Comparison of ENCODE assay signal across 18 cellular contexts in genomic region chr6:41757931-41758640, GRCh38. TPM values are rescaled to one million over a fixed set of nuclear protein-coding genes. Genes with fewer than 3 reads are reported as not detected.
DNase-seq lines count a peak whose midpoint lies in the region; ATAC-seq lines count a peak whose summit lies in the region.
"Had no signal": no experiment of that assay in that cellular context is flagged by ENCODE, and none has a peak within 500 bp of the region (broad histone marks: within the 10 kb centered on the region; RNA-seq: fewer than 3 reads in every experiment).

No MANE protein-coding gene starts in this region.

- H3K27me3 Mint-ChIP-seq in activated T-cell treated with anti-CD3 and anti-CD28 coated beads, Interleukin-2, amount 50 U/mL, for 24 hours = no peaks in the 10 kb centered on the region
- H3K27me3 Mint-ChIP-seq: CD4-positive, alpha-beta T cell had no signal

- ATAC-seq in stimulated activated effector memory CD8-positive, alpha-beta T cell treated with anti-CD3 and anti-CD28 coated beads, Interleukin-12 subunit alpha, Interleukin-12 subunit beta, amount 100 ng/mL, for 72 hours = peak; percentile 35
- ATAC-seq in left ventricle myocardium superior = no peak
- ATAC-seq: GM12878 had no signal

- intact Hi-C loops in left ventricle myocardium superior (cut with micrococcal nuclease) = no loop called here

- no peak overlapping the region for H3K27ac Mint-ChIP-seq in activated T-cell treated with anti-CD3 and anti-CD28 coated beads, Interleukin-2, amount 50 U/mL, for 24 hours
- no peak overlapping the region for H3K27ac Mint-ChIP-seq in stimulated activated effector memory CD8-positive, alpha-beta T cell treated with anti-CD3 and anti-CD28 coated beads, Interleukin-12 subunit alpha, Interleukin-12 subunit beta, amount 100 ng/mL, for 72 hours
- H3K27ac Mint-ChIP-seq: activated naive CD8-positive, alpha-beta T cell treated with anti-CD3 and anti-CD28 coated beads, Interleukin-2, amount 10 ng/mL, durations not matched to agents 7 days and 5 days; CD4-positive, alpha-beta T cell had no signal

- no peak overlapping the region for H3K4me3 Mint-ChIP-seq in activated T-cell treated with anti-CD3 and anti-CD28 coated beads, Interleukin-2, amount 50 U/mL, for 24 hours
- no peak overlapping the region for H3K4me3 Mint-ChIP-seq in stimulated activated effector memory CD8-positive, alpha-beta T cell treated with anti-CD3 and anti-CD28 coated beads, Interleukin-12 subunit alpha, Interleukin-12 subunit beta, amount 100 ng/mL, for 72 hours
- H3K4me3 Mint-ChIP-seq: activated naive CD8-positive, alpha-beta T cell treated with anti-CD3 and anti-CD28 coated beads, Interleukin-2, amount 10 ng/mL, durations not matched to agents 7 days and 5 days; CD4-positive, alpha-beta T cell; mesothelial cell of epicardium had no signal

- DNase-seq in activated T-cell treated with anti-CD3 and anti-CD28 coated beads for 4 hours (peak; percentile 14), left ventricle myocardium superior (no peak)
- DNase-seq in activated T-cell treated with anti-CD3 and anti-CD28 coated beads, Interleukin-2, amount 50 U/mL, for 24 hours = no peak
- no peak for DNase-seq in stimulated activated effector memory CD8-positive, alpha-beta T cell treated with anti-CD3 and anti-CD28 coated beads, Interleukin-12 subunit alpha, Interleukin-12 subunit beta, amount 100 ng/mL, for 72 hours (ENCODE audit: low spot score in 2 of 2)
- DNase-seq: activated CD4-positive, alpha-beta T cell treated with anti-CD3 and anti-CD28 coated beads for 48 hours; activated naive CD8-positive, alpha-beta T cell treated with anti-CD3 and anti-CD28 coated beads, Interleukin-2, amount 10 ng/mL, durations not matched to agents 7 days and 5 days; activated T-cell treated with anti-CD3 and anti-CD28 coated beads, Interleukin-2, amount 50 U/mL, for 1 hour; CD4-positive, alpha-beta T cell; EL; gastrocnemius medialis; Karpas-422; NCI-H1417; ovary; SIG-M5; T-helper 9 cell had no signal

- no peaks in the 10 kb centered on the region for H3K36me3 Mint-ChIP-seq in activated T-cell treated with anti-CD3 and anti-CD28 coated beads, Interleukin-2, amount 50 U/mL, for 24 hours (ENCODE audit: low read depth)
- no peaks in the 10 kb centered on the region for H3K36me3 Mint-ChIP-seq in stimulated activated effector memory CD8-positive, alpha-beta T cell treated with anti-CD3 and anti-CD28 coated beads, Interleukin-12 subunit alpha, Interleukin-12 subunit beta, amount 100 ng/mL, for 72 hours
- H3K36me3 Mint-ChIP-seq: activated naive CD8-positive, alpha-beta T cell treated with anti-CD3 and anti-CD28 coated beads, Interleukin-2, amount 10 ng/mL, durations not matched to agents 7 days and 5 days; mesothelial cell of epicardium had no signal

- peaks cover 2% of the 10 kb centered on the region for H3K4me1 Mint-ChIP-seq in activated T-cell treated with anti-CD3 and anti-CD28 coated beads, Interleukin-2, amount 50 U/mL, for 24 hours (ENCODE audit: low read depth)
- H3K4me1 Mint-ChIP-seq in stimulated activated effector memory CD8-positive, alpha-beta T cell treated with anti-CD3 and anti-CD28 coated beads, Interleukin-12 subunit alpha, Interleukin-12 subunit beta, amount 100 ng/mL, for 72 hours = no peaks in the 10 kb centered on the region

- no peaks in the 10 kb centered on the region for H3K9me3 Mint-ChIP-seq in activated T-cell treated with anti-CD3 and anti-CD28 coated beads, Interleukin-2, amount 50 U/mL, for 24 hours
- no peaks in the 10 kb centered on the region for H3K9me3 Mint-ChIP-seq in stimulated activated effector memory CD8-positive, alpha-beta T cell treated with anti-CD3 and anti-CD28 coated beads, Interleukin-12 subunit alpha, Interleukin-12 subunit beta, amount 100 ng/mL, for 72 hours
- H3K9me3 Mint-ChIP-seq: activated naive CD8-positive, alpha-beta T cell treated with anti-CD3 and anti-CD28 coated beads, Interleukin-2, amount 10 ng/mL, durations not matched to agents 7 days and 5 days; CD4-positive, alpha-beta T cell; mesothelial cell of epicardium had no signal

RNA-seq across cellular contexts. Expression of gene PGC, which starts 10.9 kb away (rescaled TPM):
- not detected for total RNA-seq in left ventricle myocardium superior
- total RNA-seq: activated naive CD8-positive, alpha-beta T cell treated with anti-CD3 and anti-CD28 coated beads, Interleukin-2, amount 10 ng/mL, durations not matched to agents 7 days and 5 days; CD4-positive, alpha-beta T cell; gastrocnemius medialis; mesothelial cell of epicardium; smooth muscle cell had no signal

RNA-seq across cellular contexts. Expression of gene FRS3, which starts 21.6 kb away (rescaled TPM):
- total RNA-seq in left ventricle myocardium superior = 5.2 TPM

RNA-seq across cellular contexts. Expression of gene PRICKLE4, which starts 22.5 kb away (rescaled TPM):
- 3.8 TPM for total RNA-seq in left ventricle myocardium superior
- total RNA-seq: activated naive CD8-positive, alpha-beta T cell treated with anti-CD3 and anti-CD28 coated beads, Interleukin-2, amount 10 ng/mL, durations not matched to agents 7 days and 5 days; CD4-positive, alpha-beta T cell had no signal

RNA-seq across cellular contexts. Expression of gene TFEB, which starts 22.7 kb away (rescaled TPM):
- total RNA-seq in left ventricle myocardium superior = 50.9 TPM

RNA-seq across cellular contexts. Expression of gene TOMM6, which starts 29.4 kb away (rescaled TPM):
- total RNA-seq in left ventricle myocardium superior = 216 TPM
